Comparison of ENCODE assay signal across 11 cellular contexts in the genomic region with DNA sequence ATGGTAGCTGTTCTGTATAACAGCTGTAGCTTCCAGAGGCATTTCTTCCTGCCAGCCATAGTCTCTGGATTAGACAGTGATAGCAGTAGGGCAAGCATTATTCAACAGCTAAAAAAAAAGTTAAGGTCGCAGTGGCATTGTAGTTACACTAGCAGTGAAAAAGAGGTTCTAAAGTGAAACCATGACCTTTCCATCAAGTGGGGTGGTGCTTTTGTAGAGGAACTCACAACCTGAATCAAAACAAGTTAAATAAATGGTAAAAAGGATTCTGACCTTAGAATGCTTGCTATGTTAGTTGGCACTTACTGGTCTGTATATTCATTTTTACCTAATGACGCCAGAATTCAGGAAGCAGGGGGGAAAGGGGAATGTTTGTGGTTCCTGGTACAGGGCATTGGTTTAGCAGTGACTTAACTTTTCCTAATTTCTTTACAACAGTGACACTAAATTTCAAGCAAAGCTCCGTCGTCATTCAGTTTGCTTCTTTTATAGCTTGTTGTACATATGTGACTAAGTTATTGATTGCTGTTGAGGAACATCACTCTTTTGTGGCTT. TPM values are rescaled to one million over a fixed set of nuclear protein-coding genes. Genes with fewer than 3 reads are reported as not detected.
DNase-seq lines count a peak whose midpoint lies in the region; ATAC-seq and TF ChIP-seq lines count a peak whose summit lies in the region.
"Had no signal": no experiment of that assay in that cellular context is flagged by ENCODE, and none has a peak within 500 bp of the region (broad histone marks: within the 10 kb centered on the region; RNA-seq: fewer than 3 reads in every experiment).

No MANE protein-coding gene starts in this region.

- intact Hi-C loops in activated CD4-positive, alpha-beta T cell treated with anti-CD3 and anti-CD28 coated beads, Interleukin-2, amount 10 ng/mL, durations not matched to agents 24 days and 14 days (cut with micrococcal nuclease): no loop called here

- peak; percentile 76 for ATAC-seq in activated T-helper 17 cell treated with anti-CD3 and anti-CD28 coated beads, Interleukin-2, amount 50 U/mL, for 72 hours (replicated peaks)
- peak; percentile 79 to 80 for ATAC-seq in stimulated activated naive B cell treated with anti-CD40 and anti-IgM and Interleukin-4, amounts not matched to agents 10 μg/mL and 1 μg/mL and 100 μg/mL, for 72 hours (replicated peaks)
- no peak for ATAC-seq in GM18517 (IDR thresholded peaks at IDR 0.05; ENCODE audit: unreplicated experiment)

- peak overlapping the region; percentile 30 for H3K4me3 Mint-ChIP-seq in activated CD4-positive, alpha-beta T cell treated with anti-CD3 and anti-CD28 coated beads, Interleukin-2, amount 10 ng/mL, durations not matched to agents 24 days and 14 days
- H3K4me3 Mint-ChIP-seq in activated T-helper 17 cell treated with anti-CD3 and anti-CD28 coated beads, Interleukin-2, amount 50 U/mL, for 72 hours: peak overlapping the region; percentile 72
- H3K4me3 Mint-ChIP-seq in stimulated activated naive B cell treated with anti-CD40 and anti-IgM and Interleukin-4, amounts not matched to agents 10 μg/mL and 1 μg/mL and 100 μg/mL, for 72 hours: peak overlapping the region; percentile 54 to 55
- H3K4me3 Mint-ChIP-seq: brain had no signal

- H3K4me1 ChIP-seq in cardiac muscle cell (ENCODE audit: low read depth): peaks cover 11% of the 10 kb centered on the region

- no peaks in the 10 kb centered on the region for H3K9me3 ChIP-seq in cardiac muscle cell (ENCODE audit: low read depth)

- H3K27ac ChIP-seq in cardiac muscle cell: peak overlapping the region; percentile 66

- peaks cover 17% of the 10 kb centered on the region for H3K4me1 Mint-ChIP-seq in activated CD4-positive, alpha-beta T cell treated with anti-CD3 and anti-CD28 coated beads, Interleukin-2, amount 10 ng/mL, durations not matched to agents 24 days and 14 days
- peaks cover 10% of the 10 kb centered on the region for H3K4me1 Mint-ChIP-seq in activated T-helper 17 cell treated with anti-CD3 and anti-CD28 coated beads, Interleukin-2, amount 50 U/mL, for 72 hours
- peaks cover 12 to 15% of the 10 kb centered on the region in 2 donors for H3K4me1 Mint-ChIP-seq in stimulated activated naive B cell treated with anti-CD40 and anti-IgM and Interleukin-4, amounts not matched to agents 10 μg/mL and 1 μg/mL and 100 μg/mL, for 72 hours

- POLR2A ChIA-PET in GM10248 (lab: Yijun Ruan, JAX): interaction anchor here (0.7 kb wide), 1 partner anchor 23 kb away, joined by 3 read pairs; no protein-coding TSS in a partner anchor

- H3K36me3 Mint-ChIP-seq in activated CD4-positive, alpha-beta T cell treated with anti-CD3 and anti-CD28 coated beads, Interleukin-2, amount 10 ng/mL, durations not matched to agents 24 days and 14 days (ENCODE audit: low read depth): peaks cover 3% of the 10 kb centered on the region
- H3K36me3 Mint-ChIP-seq in activated T-helper 17 cell treated with anti-CD3 and anti-CD28 coated beads, Interleukin-2, amount 50 U/mL, for 72 hours (ENCODE audit: low read depth): peaks cover 6% of the 10 kb centered on the region
- H3K36me3 Mint-ChIP-seq in stimulated activated naive B cell treated with anti-CD40 and anti-IgM and Interleukin-4, amounts not matched to agents 10 μg/mL and 1 μg/mL and 100 μg/mL, for 72 hours: peaks cover 5 to 13% of the 10 kb centered on the region in 2 donors

- H3K27ac Mint-ChIP-seq in activated CD4-positive, alpha-beta T cell treated with anti-CD3 and anti-CD28 coated beads, Interleukin-2, amount 10 ng/mL, durations not matched to agents 24 days and 14 days: peak overlapping the region; percentile 68
- peak overlapping the region; percentile 93 for H3K27ac Mint-ChIP-seq in activated T-helper 17 cell treated with anti-CD3 and anti-CD28 coated beads, Interleukin-2, amount 50 U/mL, for 72 hours
- peak overlapping the region; percentile 76 for H3K27ac Mint-ChIP-seq in stimulated activated naive B cell treated with anti-CD40 and anti-IgM and Interleukin-4, amounts not matched to agents 10 μg/mL and 1 μg/mL and 100 μg/mL, for 72 hours

- no peaks in the 10 kb centered on the region for H3K27me3 Mint-ChIP-seq in activated CD4-positive, alpha-beta T cell treated with anti-CD3 and anti-CD28 coated beads, Interleukin-2, amount 10 ng/mL, durations not matched to agents 24 days and 14 days
- no peaks in the 10 kb centered on the region for H3K27me3 Mint-ChIP-seq in activated T-helper 17 cell treated with anti-CD3 and anti-CD28 coated beads, Interleukin-2, amount 50 U/mL, for 72 hours
- H3K27me3 Mint-ChIP-seq in stimulated activated naive B cell treated with anti-CD40 and anti-IgM and Interleukin-4, amounts not matched to agents 10 μg/mL and 1 μg/mL and 100 μg/mL, for 72 hours: no peaks in the 10 kb centered on the region
- H3K27me3 Mint-ChIP-seq: brain had no signal

- CTCF ChIA-PET in GM10248 (lab: Yijun Ruan, JAX): interaction anchor here (1.1 to 1.5 kb wide), 7 partner anchors 9 to 71 kb away, joined by 3 to 6 read pairs (median 4); no protein-coding TSS in a partner anchor

- no peaks in the 10 kb centered on the region for H3K9me3 Mint-ChIP-seq in activated CD4-positive, alpha-beta T cell treated with anti-CD3 and anti-CD28 coated beads, Interleukin-2, amount 10 ng/mL, durations not matched to agents 24 days and 14 days
- no peaks in the 10 kb centered on the region for H3K9me3 Mint-ChIP-seq in activated T-helper 17 cell treated with anti-CD3 and anti-CD28 coated beads, Interleukin-2, amount 50 U/mL, for 72 hours
- H3K9me3 Mint-ChIP-seq in stimulated activated naive B cell treated with anti-CD40 and anti-IgM and Interleukin-4, amounts not matched to agents 10 μg/mL and 1 μg/mL and 100 μg/mL, for 72 hours: no peaks in the 10 kb centered on the region

- TF ChIP-seq CTCF in cardiac muscle cell (IDR thresholded peaks at IDR 0.05; ENCODE audit: low read depth, low read length) (no peak), GM10248 (IDR thresholded peaks at IDR 0.05; ENCODE audit: control extremely low read depth, extremely low read depth, low read depth, missing control alignments) (no peak)

- no peak for DNase-seq in activated CD4-positive, alpha-beta T cell treated with anti-CD3 and anti-CD28 coated beads, Interleukin-2, amount 10 ng/mL, durations not matched to agents 24 days and 14 days
- DNase-seq in activated CD4-positive, alpha-beta T cell treated with anti-CD3 and anti-CD28 coated beads, Interleukin-2, amount 50 U/mL, for 4 hours: no peak
- DNase-seq in cardiac muscle cell (ENCODE audit: low read depth in 1 of 2, low spot score in 1 of 2) (peak; percentile 25 to 70), RKO (ENCODE audit: low spot score) (no peak), GM10248 (ENCODE audit: extremely low spot score) (no peak)
- DNase-seq in stimulated activated naive B cell treated with anti-CD40 and anti-IgM and Interleukin-4, amounts not matched to agents 10 μg/mL and 1 μg/mL and 100 μg/mL, for 72 hours: no peak
- DNase-seq: AML-193, NCI-H524 treated with DMSO at 0.1 percent for 48 hours had no signal

- H3K4me3 ChIP-seq in cardiac muscle cell: no peak overlapping the region

- no peaks in the 10 kb centered on the region for H3K36me3 ChIP-seq in cardiac muscle cell

- no peaks in the 10 kb centered on the region for H3K27me3 ChIP-seq in cardiac muscle cell

RNA-seq across cellular contexts. Expression of gene GBF1, which starts 55.0 kb away (rescaled TPM):
- total RNA-seq in activated CD4-positive, alpha-beta T cell treated with anti-CD3 and anti-CD28 coated beads, Interleukin-2, amount 10 ng/mL, durations not matched to agents 24 days and 14 days: 45.2 and 47.7 TPM in 2 replicates
- total RNA-seq in activated T-helper 17 cell treated with anti-CD3 and anti-CD28 coated beads, Interleukin-2, amount 50 U/mL, for 72 hours: 10 to 100 TPM; 28.5 to 38.9 TPM
- 51.4 and 75.6 TPM in 2 replicates for total RNA-seq in cardiac muscle cell
- 42.1 and 62.1 TPM in 2 replicates for polyA plus RNA-seq in cardiac muscle cell

RNA-seq across cellular contexts. Expression of gene PITX3, which starts 59.1 kb away (rescaled TPM):
- 0.54 and 0.86 TPM in 2 replicates for total RNA-seq in activated CD4-positive, alpha-beta T cell treated with anti-CD3 and anti-CD28 coated beads, Interleukin-2, amount 10 ng/mL, durations not matched to agents 24 days and 14 days
- total RNA-seq in activated T-helper 17 cell treated with anti-CD3 and anti-CD28 coated beads, Interleukin-2, amount 50 U/mL, for 72 hours: under 1 TPM in 1 of 2 donors, not detected in 1; 0.17 TPM
- total RNA-seq in cardiac muscle cell: 5.5 and 14.3 TPM in 2 replicates
- 7.9 and 19.2 TPM in 2 replicates for polyA plus RNA-seq in cardiac muscle cell

Comparison
In these comparisons a context has a peak if more than half of its experiments do, and no peak if none do; other contexts are left out.
1. DNase-seq: peak in cardiac muscle cell (2 of 2); none in activated CD4-positive, alpha-beta T cell treated with anti-CD3 and anti-CD28 coated beads, Interleukin-2, amount 10 ng/mL, durations not matched to agents 24 days and 14 days (single experiment), activated CD4-positive, alpha-beta T cell treated with anti-CD3 and anti-CD28 coated beads, Interleukin-2, amount 50 U/mL, for 4 hours (0 of 2), stimulated activated naive B cell treated with anti-CD40 and anti-IgM and Interleukin-4, amounts not matched to agents 10 μg/mL and 1 μg/mL and 100 μg/mL, for 72 hours (single experiment), RKO (single experiment) and GM10248 (single experiment).
2. Peak in every context shown above with its lines, with median percentiles within 50 percentile points of each other: H3K27ac Mint-ChIP-seq and H3K4me3 Mint-ChIP-seq.